ENCODE assay signal across 19 cellular contexts in genomic region chr10:71927669-71928592, GRCh38. TPM values are rescaled to one million over a fixed set of nuclear protein-coding genes. Genes with fewer than 3 reads are reported as not detected.
DNase-seq lines count a peak whose midpoint lies in the region; ATAC-seq, FAIRE-seq and TF ChIP-seq lines count a peak whose summit lies in the region.
"Had no signal": no experiment of that assay in that cellular context is flagged by ENCODE, and none has a peak within 500 bp of the region (broad histone marks: within the 10 kb centered on the region; RNA-seq: fewer than 3 reads in every experiment).

No MANE protein-coding gene starts in this region.

- intact Hi-C loops in body of pancreas (cut with DNase I), result no loop called here

- no peaks in the 10 kb centered on the region for H3K9me2 ChIP-seq in GM23248 (ENCODE audit: insufficient read depth)

- CTCF ChIA-PET in AG04450 (lab: Charles Lee), result interaction anchor here (1.8 kb wide), 1 partner anchor 32 kb away, joined by 7 read pairs; no protein-coding TSS in a partner anchor

- no peaks in the 10 kb centered on the region for H3K36me3 ChIP-seq in GM23248 (ENCODE audit: low read depth)
- no peaks in the 10 kb centered on the region for H3K36me3 ChIP-seq in body of pancreas (replicated peaks in 1 of 2; ENCODE audit: insufficient read depth in 1 of 2, low read depth in 2 of 2)
- H3K36me3 ChIP-seq: sigmoid colon, vagina had no signal

- no peak for TF ChIP-seq POLR2A in body of pancreas (IDR thresholded peaks at IDR 0.05)

- no peaks in the 10 kb centered on the region for H4K20me1 ChIP-seq in GM23248 (ENCODE audit: insufficient read depth)

- 74 to 82% methylated on average over 7 of the region's 7 CpGs for WGBS in GM23248 (ENCODE audit: low coverage in 1 of 2, low lambda C conversion rate in 2 of 2, missing lambda C conversion rate in 2 of 2), 2 experiments
- WGBS in body of pancreas, 2 donors, result 50 to 59% methylated on average over 7 of the region's 7 CpGs

- no peak overlapping the region for H3K4me3 ChIP-seq in AG04450 (ENCODE audit: low read depth, low read length)
- no peak overlapping the region for H3K4me3 ChIP-seq in GM23248
- no peak overlapping the region for H3K4me3 ChIP-seq in body of pancreas
- H3K4me3 ChIP-seq: sigmoid colon, vagina had no signal

- POLR2A ChIA-PET in AG04450 (lab: Yijun Ruan, JAX), result no interaction called here

- peak overlapping the region; percentile 5 for H3K4me2 ChIP-seq in GM23248 (ENCODE audit: unreplicated experiment)

- no peak overlapping the region for H2AFZ ChIP-seq in GM23248

- FAIRE-seq in GM19239 (lab: Jason Lieb, UNC), result no peak
- FAIRE-seq: D721Med had no signal

- 0 out of 2 replicates have a peak, but pooled peaks cover 9% of the 10 kb centered on the region for H3F3A ChIP-seq in GM23248 (ENCODE audit: insufficient read depth)

- H3K4me1 ChIP-seq in GM23248 (ENCODE audit: insufficient read depth), result peaks cover 11% of the 10 kb centered on the region
- H3K4me1 ChIP-seq in body of pancreas, result peaks cover 5% of the 10 kb centered on the region
- H3K4me1 ChIP-seq: sigmoid colon had no signal

- no peak for TF ChIP-seq CTCF in AG04450 (IDR thresholded peaks at IDR 0.05; ENCODE audit: low read depth, low read length)
- TF ChIP-seq CTCF in body of pancreas (IDR thresholded peaks at IDR 0.05), result no peak

- H3K9me3 ChIP-seq in AG04450 (ENCODE audit: control insufficient read depth, insufficient read depth, low read length) (no peaks in the 10 kb centered on the region), GM23248 (ENCODE audit: low read depth) (no peaks in the 10 kb centered on the region), body of pancreas (no peaks in the 10 kb centered on the region)
- H3K9me3 ChIP-seq: vagina had no signal

- no peaks in the 10 kb centered on the region for H3K79me2 ChIP-seq in GM23248 (ENCODE audit: insufficient read depth)

- DNase-seq in AG04450 (ENCODE audit: low read depth, low spot score) (peak; percentile 49), GM23248 (peak; percentile 67), body of pancreas (no peak), iris pigment epithelial cell (ENCODE audit: low read depth) (peak; percentile 80), A172 (ENCODE audit: low spot score) (no peak), GM19239 (ENCODE audit: insufficient read length, low spot score) (no peak)
- DNase-seq: erythroblast; hippocampal formation; Kasumi-1; left cardiac atrium; NCI-H1694 treated with DMSO at 0.1 percent for 48 hours; NCI-H446; sigmoid colon; stimulated activated CD4-positive, alpha-beta T cell treated with anti-CD3 and anti-CD28 coated beads, Interleukin-2, amount 100 ng/mL, for 24 hours; T-helper 2 cell had no signal

- H3K27ac ChIP-seq in AG04450 (ENCODE audit: low read depth, low read length) (peak overlapping the region; percentile 21), GM23248 (no peak overlapping the region), body of pancreas (peak overlapping the region in 3 of 4 donors; percentile 16 to 68 (median 53))
- H3K27ac ChIP-seq: sigmoid colon, vagina had no signal

- H3K27me3 ChIP-seq in AG04450 (ENCODE audit: control insufficient read depth, insufficient read depth, low read length), result peaks cover 6% of the 10 kb centered on the region
- H3K27me3 ChIP-seq in GM23248 (replicated peaks; ENCODE audit: insufficient read depth), result no peaks in the 10 kb centered on the region
- H3K27me3 ChIP-seq in body of pancreas, result no peaks in the 10 kb centered on the region
- H3K27me3 ChIP-seq: sigmoid colon, vagina had no signal

- peak; percentile 67 for ATAC-seq in body of pancreas
- no peak for ATAC-seq in GM19395 (IDR thresholded peaks at IDR 0.05; ENCODE audit: unreplicated experiment)
- ATAC-seq in HG02759 (IDR thresholded peaks at IDR 0.05; ENCODE audit: unreplicated experiment), result no peak
- ATAC-seq: left cardiac atrium had no signal

- in situ Hi-C loops in GM23248 (cut with MboI), result loop anchor here (25.0 kb wide), 1 partner anchor 284 kb away; the partner anchor contains the start of genes ANAPC16 and ASCC1

- H3K9ac ChIP-seq in GM23248, result no peak overlapping the region

RNA-seq across cellular contexts. Expression of gene CHST3, which starts 36.3 kb away (rescaled TPM):
- 4.6 and 5.0 TPM in 2 replicates for polyA plus RNA-seq in AG04450 (2011; rRNA removed)
- 8.5 and 8.9 TPM in 2 replicates for polyA minus RNA-seq in AG04450 (2011; rRNA and poly(A)+ RNA removed)
- total RNA-seq in GM23248 (2014; rRNA removed; shearing (Covaris generic)), result 42.2 and 43.3 TPM in 2 replicates
- 10.4 and 10.7 TPM in 2 replicates for polyA plus RNA-seq in GM23248 (2016; fragmentation: Nextera tagmentation; extraction: Ambion mirVana)
- total RNA-seq in body of pancreas, result 10 to 100 TPM in 1 of 2 donors, 1 to 10 TPM in 1; 8.6 to 19.4 TPM
- total RNA-seq in A172 (2014; rRNA removed; shearing (Covaris generic)), result 57.0 and 59.0 TPM in 2 replicates

Comparison
In these comparisons a context has a peak if more than half of its experiments do, and no peak if none do; other contexts are left out.
1. DNase-seq: peak in AG04450 (single experiment), GM23248 (single experiment) and iris pigment epithelial cell (single experiment); none in body of pancreas (0 of 4), A172 (single experiment) and GM19239 (single experiment).